In genomic region chr11:124672531-124673215, GRCh38 we compare ENCODE assay signal across 1 cellular context.
TF ChIP-seq lines count a peak whose summit lies in the region.

No MANE protein-coding gene starts in this region.

TF ChIP-seq in SK-N-SH, 30 proteins besides CTCF, POLR2A, EP300 and RAD21 (continued from another document):
- TF ChIP-seq SIN3A (IDR thresholded peaks at IDR 0.05; ENCODE audit: borderline replicate concordance, low read depth, low read length), result no peak
- TF ChIP-seq GABPA (IDR thresholded peaks at IDR 0.05; ENCODE audit: low read depth), result no peak
- no peak for TF ChIP-seq IRF3 (IDR thresholded peaks at IDR 0.05; ENCODE audit: low read depth, low read length)
TF ChIP-seq in SK-N-SH: peak in this region for 0.
